In genomic region chr5:179817071-179817840, GRCh38 we compare ENCODE assay signal across 8 cellular contexts. TPM values are rescaled to one million over a fixed set of nuclear protein-coding genes. Genes with fewer than 3 reads are reported as not detected.
A peak's percentile ranks its signal among the peaks of the same experiment; 100 is the strongest.
DNase-seq lines count a peak whose midpoint lies in the region; ATAC-seq and TF ChIP-seq lines count a peak whose summit lies in the region.

No MANE protein-coding gene starts in this region.

- H3K27ac Mint-ChIP-seq in immature natural killer cell, result peak overlapping the region in 4 of 6 donors; percentile 48 to 99 (median 74)
- peak overlapping the region; percentile 97 for H3K27ac Mint-ChIP-seq in stimulated activated effector memory CD8-positive, alpha-beta T cell treated with anti-CD3 and anti-CD28 coated beads, Interleukin-12 subunit alpha, Interleukin-12 subunit beta, amount 100 ng/mL, for 72 hours

- H3K4me1 Mint-ChIP-seq in immature natural killer cell, result peaks cover 26 to 34% of the 10 kb centered on the region in 2 donors
- H3K4me1 Mint-ChIP-seq in stimulated activated effector memory CD8-positive, alpha-beta T cell treated with anti-CD3 and anti-CD28 coated beads, Interleukin-12 subunit alpha, Interleukin-12 subunit beta, amount 100 ng/mL, for 72 hours, result peaks cover 43% of the 10 kb centered on the region

- peaks cover 0 to 6% (median 0%) of the 10 kb centered on the region in 3 donors for H3K36me3 Mint-ChIP-seq in immature natural killer cell
- peaks cover 46% of the 10 kb centered on the region for H3K36me3 Mint-ChIP-seq in stimulated activated effector memory CD8-positive, alpha-beta T cell treated with anti-CD3 and anti-CD28 coated beads, Interleukin-12 subunit alpha, Interleukin-12 subunit beta, amount 100 ng/mL, for 72 hours

- no peaks in the 10 kb centered on the region for H3K9me3 Mint-ChIP-seq in immature natural killer cell
- no peaks in the 10 kb centered on the region for H3K9me3 Mint-ChIP-seq in stimulated activated effector memory CD8-positive, alpha-beta T cell treated with anti-CD3 and anti-CD28 coated beads, Interleukin-12 subunit alpha, Interleukin-12 subunit beta, amount 100 ng/mL, for 72 hours

- peaks cover 18 to 37% (median 27%) of the 10 kb centered on the region in 3 donors for H3K27me3 Mint-ChIP-seq in immature natural killer cell (ENCODE audit: low read depth in 3 of 3)

- no peak for ATAC-seq in stimulated activated effector memory CD8-positive, alpha-beta T cell treated with anti-CD3 and anti-CD28 coated beads, Interleukin-12 subunit alpha, Interleukin-12 subunit beta, amount 100 ng/mL, for 72 hours
- ATAC-seq in GM19397 (IDR thresholded peaks at IDR 0.05; ENCODE audit: unreplicated experiment), result no peak

- in situ Hi-C loops in astrocyte of the cerebellum (cut with HindIII; ENCODE audit: low sequenced_read_pairs), result no loop called here

- no peak for TF ChIP-seq CTCF in astrocyte of the cerebellum (IDR thresholded peaks at IDR 0.05; ENCODE audit: low read depth, low read length, missing control alignments)

- peak overlapping the region; percentile 25 for H3K4me3 ChIP-seq in astrocyte of the cerebellum (ENCODE audit: low read depth, low read length)

- H3K4me3 Mint-ChIP-seq in immature natural killer cell, result peak overlapping the region; percentile 47 to 82 (median 49)
- H3K4me3 Mint-ChIP-seq in stimulated activated effector memory CD8-positive, alpha-beta T cell treated with anti-CD3 and anti-CD28 coated beads, Interleukin-12 subunit alpha, Interleukin-12 subunit beta, amount 100 ng/mL, for 72 hours, result peak overlapping the region; percentile 88

- DNase-seq in astrocyte of the cerebellum (ENCODE audit: low read depth) (no peak), immature natural killer cell (no peak), glomerular visceral epithelial cell (ENCODE audit: extremely low spot score) (no peak), DMS 273 (lab: John Stamatoyannopoulos, UW; ENCODE audit: unreplicated experiment) (no peak), HT-29 (ENCODE audit: low spot score) (no peak)
- no peak for DNase-seq in stimulated activated effector memory CD8-positive, alpha-beta T cell treated with anti-CD3 and anti-CD28 coated beads, Interleukin-12 subunit alpha, Interleukin-12 subunit beta, amount 100 ng/mL, for 72 hours (ENCODE audit: low spot score in 2 of 2)

- TF ChIP-seq POLR2A in GM19193 (IDR thresholded peaks at IDR 0.05; ENCODE audit: extremely low read depth, insufficient read depth, insufficient read length), result peak; percentile 27

RNA-seq across cellular contexts. Expression of gene SQSTM1, which starts 3.4 kb away (rescaled TPM):
- polyA plus RNA-seq in immature natural killer cell, result 100 to 1,000 TPM; 256 to 292 (median 268) TPM
- 1,334 and 1,661 TPM in 2 replicates for total RNA-seq in HT-29 (2014; rRNA removed; shearing (Covaris generic))

RNA-seq across cellular contexts. Expression of gene MGAT4B, which starts 10.6 kb away (rescaled TPM):
- 10 to 100 TPM in 2 of 3 donors, 1 to 10 TPM in 1; 8.7 to 16.3 (median 15.0) TPM for polyA plus RNA-seq in immature natural killer cell
- 576 and 633 TPM in 2 replicates for total RNA-seq in HT-29 (2014; rRNA removed; shearing (Covaris generic))

RNA-seq across cellular contexts. Expression of gene LTC4S, which starts 23.5 kb away (rescaled TPM):
- polyA plus RNA-seq in immature natural killer cell, result 1 to 10 TPM; 2.3 to 5.8 (median 5.8) TPM
- total RNA-seq in HT-29 (2014; rRNA removed; shearing (Covaris generic)), result not detected in 2 replicates

RNA-seq across cellular contexts. Expression of gene MRNIP, which starts 41.4 kb away (rescaled TPM):
- 1 to 10 TPM; 3.4 to 6.2 (median 4.2) TPM for polyA plus RNA-seq in immature natural killer cell
- total RNA-seq in HT-29 (2014; rRNA removed; shearing (Covaris generic)), result 21.1 and 24.7 TPM in 2 replicates
